11 cellular contexts compared by ENCODE assay signal in genomic region chr12:94618995-94619695, GRCh38. TPM values are rescaled to one million over a fixed set of nuclear protein-coding genes. Genes with fewer than 3 reads are reported as not detected.
A peak's percentile ranks its signal among the peaks of the same experiment; 100 is the strongest.
DNase-seq lines count a peak whose midpoint lies in the region; ATAC-seq and TF ChIP-seq lines count a peak whose summit lies in the region.
"Had no signal": no experiment of that assay in that cellular context is flagged by ENCODE, and none has a peak within 500 bp of the region (broad histone marks: within the 10 kb centered on the region; RNA-seq: fewer than 3 reads in every experiment).

No MANE protein-coding gene starts in this region.

- no peak overlapping the region for H3K27ac Mint-ChIP-seq in activated naive CD4-positive, alpha-beta T cell treated with anti-CD3 and anti-CD28 coated beads, Interleukin-2, amount 50 U/mL, for 72 hours
- no peak overlapping the region for H3K27ac Mint-ChIP-seq in stimulated activated naive B cell treated with anti-CD40 and anti-IgM and Interleukin-4, amounts not matched to agents 10 μg/mL and 1 μg/mL and 100 μg/mL, for 72 hours

- POLR2A ChIA-PET in HCT116 (lab: Charles Lee): no interaction called here

- peak; percentile 85 for DNase-seq in ACHN
- peak; percentile 63 for DNase-seq in HCT116 (ENCODE audit: low read depth, low spot score)
- no peak for DNase-seq in activated naive CD4-positive, alpha-beta T cell treated with anti-CD3 and anti-CD28 coated beads, Interleukin-2, amount 50 U/mL, for 72 hours (ENCODE audit: low spot score in 2 of 2)
- peak; percentile 97 for DNase-seq in kidney tubule cell (ENCODE audit: low spot score)
- no peak for DNase-seq in GM19240 (ENCODE audit: insufficient read length, low spot score)
- DNase-seq in stimulated activated naive B cell treated with anti-CD40 and anti-IgM and Interleukin-4, amounts not matched to agents 10 μg/mL and 1 μg/mL and 100 μg/mL, for 72 hours: no peak
- DNase-seq in right atrium auricular region (ENCODE audit: low spot score): no peak
- DNase-seq: NCI-H1417 treated with DMSO at 0.1 percent for 48 hours, right cardiac atrium, upper lobe of left lung had no signal

- no peaks in the 10 kb centered on the region for H3K27me3 ChIP-seq in HCT116 (ENCODE audit: insufficient read depth, low read length)
- H3K27me3 ChIP-seq in right atrium auricular region: no peaks in the 10 kb centered on the region
- H3K27me3 ChIP-seq: upper lobe of left lung had no signal

- BruUV-seq in HCT116 (replicated peaks; lab: Mats Ljungman, UMichigan): no TSS peak

- 0 out of 4 replicates have a peak overlapping the region, but pooled peaks of 1 of the 2 experiments have one; percentile 11 for H3K4me3 ChIP-seq in HCT116 (replicated peaks in 1 of 2; ENCODE audit: low read depth in 1 of 2, low read length in 2 of 2)
- no peak overlapping the region for H3K4me3 ChIP-seq in right atrium auricular region
- H3K4me3 ChIP-seq: upper lobe of left lung had no signal

- H3K9me3 Mint-ChIP-seq in activated naive CD4-positive, alpha-beta T cell treated with anti-CD3 and anti-CD28 coated beads, Interleukin-2, amount 50 U/mL, for 72 hours: no peaks in the 10 kb centered on the region
- no peaks in the 10 kb centered on the region for H3K9me3 Mint-ChIP-seq in stimulated activated naive B cell treated with anti-CD40 and anti-IgM and Interleukin-4, amounts not matched to agents 10 μg/mL and 1 μg/mL and 100 μg/mL, for 72 hours

- H3K9ac ChIP-seq in HCT116 (ENCODE audit: low read length): 0 out of 2 replicates have a peak overlapping the region, but pooled peaks have one; percentile 3

- no peak for TF ChIP-seq RAD21 in HCT116 (IDR thresholded peaks at IDR 0.05; ENCODE audit: low read depth)

- no peaks in the 10 kb centered on the region for H4K20me1 ChIP-seq in HCT116 (ENCODE audit: insufficient read depth)

- no peaks in the 10 kb centered on the region for H3K9me3 ChIP-seq in HCT116 (ENCODE audit: control insufficient read depth in 1 of 2, insufficient read depth in 1 of 2, low read depth in 1 of 2, low read length in 2 of 2)
- H3K9me3 ChIP-seq in right atrium auricular region: no peaks in the 10 kb centered on the region
- H3K9me3 ChIP-seq: upper lobe of left lung had no signal

- intact Hi-C loops in HCT116 (cut with micrococcal nuclease): no loop called here

- no peak for TF ChIP-seq CTCF in HCT116 (IDR thresholded peaks at IDR 0.05 in 2 of 3, conservative IDR thresholded peaks at IDR 0.05 in 1 of 3; ENCODE audit: borderline replicate concordance in 1 of 3, insufficient read depth in 1 of 3, low read depth in 2 of 3, low read length in 2 of 3)
- TF ChIP-seq CTCF in right atrium auricular region (IDR thresholded peaks at IDR 0.05): no peak

- no peaks in the 10 kb centered on the region for H3K79me2 ChIP-seq in HCT116 (ENCODE audit: insufficient read depth, low read length)

- H3K27ac ChIP-seq in HCT116 (ENCODE audit: low read depth, low read length): no peak overlapping the region
- H3K27ac ChIP-seq in right atrium auricular region: no peak overlapping the region
- H3K27ac ChIP-seq: upper lobe of left lung had no signal

- H2AFZ ChIP-seq in HCT116 (ENCODE audit: low read depth, low read length, poor library complexity, severe bottlenecking): no peak overlapping the region

- CTCF ChIA-PET in HCT116 (lab: Charles Lee): no interaction called here

- no peaks in the 10 kb centered on the region for H3K27me3 Mint-ChIP-seq in stimulated activated naive B cell treated with anti-CD40 and anti-IgM and Interleukin-4, amounts not matched to agents 10 μg/mL and 1 μg/mL and 100 μg/mL, for 72 hours

- in situ Hi-C loops in ACHN (cut with HindIII; ENCODE audit: low pct_ligation_motif_present, low pct_unique_long_range_greater_than_20kb, low sequenced_read_pairs): no loop called here

- no peaks in the 10 kb centered on the region for H3K36me3 ChIP-seq in HCT116 (ENCODE audit: control insufficient read depth in 1 of 2, insufficient read depth in 2 of 2, low read length in 2 of 2)
- H3K36me3 ChIP-seq in right atrium auricular region: no peaks in the 10 kb centered on the region
- H3K36me3 ChIP-seq: upper lobe of left lung had no signal

- H3K4me1 ChIP-seq in HCT116 (ENCODE audit: control insufficient read depth in 1 of 2, insufficient read depth in 2 of 2, low read length in 2 of 2) (peaks cover 15 to 60% of the 10 kb centered on the region in 2 experiments), right atrium auricular region (peaks cover 0 to 51% of the 10 kb centered on the region in 2 donors)

- ATAC-seq in HCT116: peak; percentile 56
- ATAC-seq in activated naive CD4-positive, alpha-beta T cell treated with anti-CD3 and anti-CD28 coated beads, Interleukin-2, amount 50 U/mL, for 72 hours: peak; percentile 39 to 67
- ATAC-seq in GM19395 (IDR thresholded peaks at IDR 0.05; ENCODE audit: unreplicated experiment): no peak
- ATAC-seq in stimulated activated naive B cell treated with anti-CD40 and anti-IgM and Interleukin-4, amounts not matched to agents 10 μg/mL and 1 μg/mL and 100 μg/mL, for 72 hours (replicated peaks): no peak
- ATAC-seq: right cardiac atrium had no signal

- no peak overlapping the region for H3K4me3 Mint-ChIP-seq in stimulated activated naive B cell treated with anti-CD40 and anti-IgM and Interleukin-4, amounts not matched to agents 10 μg/mL and 1 μg/mL and 100 μg/mL, for 72 hours

- no peak for TF ChIP-seq POLR2A in HCT116 (IDR thresholded peaks at IDR 0.05; ENCODE audit: borderline replicate concordance, extremely low read depth, insufficient read depth, insufficient read length)

- peaks cover 17% of the 10 kb centered on the region in 2 donors for H3K4me1 Mint-ChIP-seq in stimulated activated naive B cell treated with anti-CD40 and anti-IgM and Interleukin-4, amounts not matched to agents 10 μg/mL and 1 μg/mL and 100 μg/mL, for 72 hours

- RAD21 ChIA-PET in HCT116 (lab: Charles Lee; ENCODE audit: low non-redundant PET in 1 of 2, low total read pairs in 2 of 2, uncharacterized antibody in 2 of 2, unreplicated experiment in 2 of 2): no interaction called here

- no peaks in the 10 kb centered on the region for H3K36me3 Mint-ChIP-seq in activated naive CD4-positive, alpha-beta T cell treated with anti-CD3 and anti-CD28 coated beads, Interleukin-2, amount 50 U/mL, for 72 hours
- peaks cover 0 to 6% of the 10 kb centered on the region in 2 donors for H3K36me3 Mint-ChIP-seq in stimulated activated naive B cell treated with anti-CD40 and anti-IgM and Interleukin-4, amounts not matched to agents 10 μg/mL and 1 μg/mL and 100 μg/mL, for 72 hours

- no peaks in the 10 kb centered on the region for H3K9me2 ChIP-seq in HCT116 (ENCODE audit: insufficient read depth)

- peak overlapping the region; percentile 56 for H3K4me2 ChIP-seq in HCT116 (ENCODE audit: low read length)

TF ChIP-seq in HCT116, 20 proteins besides CTCF, POLR2A, EP300 and RAD21 (continues in another document):
- TF ChIP-seq POLR2AphosphoS5 (IDR thresholded peaks at IDR 0.05; ENCODE audit: low read depth, low read length): no peak
- TF ChIP-seq SRF (IDR thresholded peaks at IDR 0.05; ENCODE audit: low read depth): 0 out of 2 replicates have a peak, but pooled peaks have one; percentile 34
- no peak for TF ChIP-seq ZBTB33 (IDR thresholded peaks at IDR 0.05; ENCODE audit: extremely low read depth, insufficient replicate concordance, low read length)
- TF ChIP-seq YY1 (IDR thresholded peaks at IDR 0.05; ENCODE audit: extremely low read depth, insufficient replicate concordance, low read depth, low read length): no peak
- TF ChIP-seq EGR1 (IDR thresholded peaks at IDR 0.05; ENCODE audit: low read depth): no peak
- TF ChIP-seq SP1 (IDR thresholded peaks at IDR 0.05; ENCODE audit: low read depth): peak; percentile 61
- TF ChIP-seq ELF1 (IDR thresholded peaks at IDR 0.05; ENCODE audit: borderline replicate concordance, low read depth): no peak
- TF ChIP-seq CEBPB (IDR thresholded peaks at IDR 0.05; ENCODE audit: low read depth): peak; percentile 48; the same call in 1 of the 2 replicates
- peak; percentile 56 for TF ChIP-seq JUND (IDR thresholded peaks at IDR 0.05)
- TF ChIP-seq MAX (IDR thresholded peaks at IDR 0.05): peak; percentile 37; the same call in 1 of the 2 replicates
- TF ChIP-seq FOSL1 (IDR thresholded peaks at IDR 0.05; ENCODE audit: low read depth): peak; percentile 88
- no peak for TF ChIP-seq EZH2 (IDR thresholded peaks at IDR 0.05)
- no peak for TF ChIP-seq TCF7L2 (IDR thresholded peaks at IDR 0.05; ENCODE audit: borderline replicate concordance, extremely low read depth, insufficient read depth, insufficient read length)

RNA-seq across cellular contexts. Expression of gene TMCC3, which starts 31.2 kb away (rescaled TPM):
- 4.5 TPM for total RNA-seq in HCT116 (2021; ENCODE audit: unreplicated experiment)
- 2.7 and 3.7 TPM in 2 replicates for polyA plus RNA-seq in HCT116 (2012)
- not detected for total RNA-seq in activated naive CD4-positive, alpha-beta T cell treated with anti-CD3 and anti-CD28 coated beads, Interleukin-2, amount 50 U/mL, for 72 hours
- total RNA-seq in right atrium auricular region: 1 to 10 TPM; 4.4 to 4.7 TPM

Comparison
In these comparisons a context has a peak if more than half of its experiments do, and no peak if none do; other contexts are left out.
1. DNase-seq: peak in ACHN (single experiment), HCT116 (single experiment) and kidney tubule cell (single experiment); none in activated naive CD4-positive, alpha-beta T cell treated with anti-CD3 and anti-CD28 coated beads, Interleukin-2, amount 50 U/mL, for 72 hours (0 of 2), GM19240 (single experiment), stimulated activated naive B cell treated with anti-CD40 and anti-IgM and Interleukin-4, amounts not matched to agents 10 μg/mL and 1 μg/mL and 100 μg/mL, for 72 hours (single experiment) and right atrium auricular region (single experiment).
2. ATAC-seq: peak in HCT116 (single experiment) and activated naive CD4-positive, alpha-beta T cell treated with anti-CD3 and anti-CD28 coated beads, Interleukin-2, amount 50 U/mL, for 72 hours (2 of 2); none in GM19395 (single experiment) and stimulated activated naive B cell treated with anti-CD40 and anti-IgM and Interleukin-4, amounts not matched to agents 10 μg/mL and 1 μg/mL and 100 μg/mL, for 72 hours (0 of 2).